ENCODE assay signal across 16 cellular contexts in the genomic region with DNA sequence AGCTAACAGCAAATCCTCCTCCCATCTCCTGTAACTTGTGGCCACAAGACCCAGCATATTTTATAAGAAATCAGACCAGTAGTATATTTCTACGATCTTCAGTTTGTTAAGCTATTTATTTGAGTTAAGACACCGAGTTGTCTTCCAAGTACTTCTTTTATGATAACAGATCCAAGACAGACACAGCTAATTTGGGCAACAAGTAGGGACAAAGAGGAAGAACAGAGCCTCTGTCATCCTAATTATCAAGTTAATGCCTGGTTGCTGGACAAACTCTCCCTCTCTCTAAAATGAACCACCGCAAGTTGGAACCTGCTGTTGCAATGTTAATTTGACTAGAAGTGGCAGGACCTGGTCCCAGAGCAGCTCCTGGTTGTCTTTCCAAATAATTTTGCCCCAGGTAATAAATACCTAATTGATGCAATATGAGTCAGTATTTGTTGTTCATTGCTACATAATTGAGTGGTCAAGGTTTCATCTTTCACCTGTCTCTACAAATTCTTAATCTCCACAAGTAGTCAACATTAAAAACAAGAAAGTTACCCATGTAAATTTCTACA.
"Had no signal": no experiment of that assay in that cellular context is flagged by ENCODE, and none has a peak within 500 bp of the region (broad histone marks: within the 10 kb centered on the region; RNA-seq: fewer than 3 reads in every experiment).

No MANE protein-coding gene starts in this region.

- H3K9me3 ChIP-seq: neutrophil, tibial nerve had no signal

- H3K4me3 ChIP-seq: tibial nerve had no signal

- H3K9ac ChIP-seq: parathyroid adenoma had no signal

- H3K36me3 ChIP-seq: brain microvascular endothelial cell, neutrophil, tibial nerve had no signal

- H3K4me1 ChIP-seq: parathyroid adenoma, tibial nerve had no signal

- H3K79me2 ChIP-seq: parathyroid adenoma had no signal

- DNase-seq: activated CD4-positive, alpha-beta T cell treated with anti-CD3 and anti-CD28 coated beads for 1 hour; activated CD4-positive, alpha-beta T cell treated with anti-CD3 and anti-CD28 coated beads, Interleukin-2, amount 50 U/mL, for 4 hours; activated naive CD4-positive, alpha-beta T cell treated with Interleukin-2 at 50 U/mL for 16 hours; anterior cingulate cortex; brain microvascular endothelial cell; islet precursor cell; naive B cell; stimulated activated CD4-positive, alpha-beta T cell treated with anti-CD3 and anti-CD28 coated beads, Interleukin-15, amount 100 ng/mL, for 24 hours; stimulated activated CD4-positive, alpha-beta T cell treated with anti-CD3 and anti-CD28 coated beads, Interleukin-4, amount 100 ng/mL, for 24 hours; stimulated activated naive CD4-positive, alpha-beta T cell; T1000 had no signal

- H3K27me3 ChIP-seq: brain microvascular endothelial cell, neutrophil, tibial nerve had no signal

- H3K27ac ChIP-seq: brain microvascular endothelial cell, neutrophil, parathyroid adenoma, tibial nerve had no signal

- ATAC-seq: activated T-helper 17 cell treated with anti-CD3 and anti-CD28 coated beads, Interleukin-2, amount 50 U/mL, for 72 hours; left lobe of liver had no signal
